In the genomic region with DNA sequence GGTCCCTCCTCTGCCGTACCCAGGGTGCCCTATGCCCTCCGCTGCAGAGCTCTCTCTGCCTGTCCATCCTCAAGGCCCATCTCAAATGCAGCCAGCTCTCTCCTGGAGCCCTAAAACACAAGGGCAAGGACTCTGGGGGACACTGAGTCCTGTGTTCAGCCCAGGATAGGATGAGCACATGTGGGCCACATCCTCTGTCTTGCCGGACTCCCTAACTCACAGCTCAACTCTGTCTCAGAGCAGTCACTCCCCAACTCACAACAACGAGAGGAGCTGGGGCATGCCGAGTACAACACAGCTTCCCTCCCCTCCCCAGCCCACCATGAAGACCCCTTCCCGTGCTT, we compare ENCODE assay signal across 23 cellular contexts.
DNase-seq lines count a peak whose midpoint lies in the region; ATAC-seq, FAIRE-seq and TF ChIP-seq lines count a peak whose summit lies in the region.
"Had no signal": no experiment of that assay in that cellular context is flagged by ENCODE, and none has a peak within 500 bp of the region (broad histone marks: within the 10 kb centered on the region; RNA-seq: fewer than 3 reads in every experiment).

No MANE protein-coding gene starts in this region.

- DNase-seq in HepG2 (ENCODE audit: low spot score) (no peak), right lobe of liver (no peak), posterior vena cava (ENCODE audit: low spot score) (peak; percentile 13), KBM-7 (no peak), uterus (no peak)
- DNase-seq in CD4-positive, alpha-beta T cell, result no peak
- DNase-seq: CD8-positive, alpha-beta memory T cell; DND-41; NCI-H1092; NCI-H1417 treated with DMSO at 0.1 percent for 48 hours; NCI-H1694 treated with DMSO at 0.1 percent for 48 hours; NCI-H2081; NCI-H2227 treated with DMSO at 0.1 percent for 48 hours; NCI-H510A; NCI-H69; SHP77 had no signal

- TF ChIP-seq POLR2A in HepG2 (IDR thresholded peaks at IDR 0.05; ENCODE audit: insufficient read depth in 1 of 2, low read depth in 2 of 2, low read length in 2 of 2) (no peak), right lobe of liver (IDR thresholded peaks at IDR 0.05) (no peak), uterus (IDR thresholded peaks at IDR 0.05) (no peak)

- no peak overlapping the region for H3K27ac ChIP-seq in HepG2 (ENCODE audit: extremely low read length, insufficient read depth, low read length)
- H3K27ac ChIP-seq in right lobe of liver, result no peak overlapping the region
- H3K27ac ChIP-seq in uterus, result no peak overlapping the region
- no peak overlapping the region for H3K27ac ChIP-seq in CD4-positive, alpha-beta T cell (ENCODE audit: low read depth, low read length)
- H3K27ac ChIP-seq: 22Rv1, C4-2B, RWPE1 had no signal

- H3K79me2 ChIP-seq in HepG2 (ENCODE audit: insufficient read depth, low read length), result no peaks in the 10 kb centered on the region

- in situ Hi-C loops in HepG2 (cut with HindIII; ENCODE audit: extremely low pct_ligation_motif_present, low pct_unique_long_range_greater_than_20kb), result loop anchor here (5.0 kb wide), 1 partner anchor 133 kb away; no protein-coding TSS in a partner anchor
- in situ Hi-C loops in KBM-7 (cut with MboI; ENCODE audit: low pct_unique_long_range_greater_than_20kb, low sequenced_read_pairs), result loop anchor here (25.0 kb wide), 1 partner anchor 538 kb away; no protein-coding TSS in a partner anchor

- 14% methylated on average over 5 of the region's 6 CpGs for WGBS in HepG2 (ENCODE audit: low lambda C conversion rate)
- 53% methylated on average over 3 of the region's 6 CpGs for WGBS in right lobe of liver (ENCODE audit: insufficient coverage, low coverage, low lambda C conversion rate, missing lambda C conversion rate)

- no peak overlapping the region for H3K9ac ChIP-seq in HepG2 (ENCODE audit: insufficient read depth, low read depth, low read length)

- H2AFZ ChIP-seq in HepG2 (ENCODE audit: low read length), result no peak overlapping the region

- no TSS peak for BruUV-seq in HepG2 (replicated peaks; lab: Mats Ljungman, UMichigan)

- no peak for TF ChIP-seq CTCF in HepG2 (CRISPR knock-in tag; IDR thresholded peaks at IDR 0.05)
- no peak for TF ChIP-seq CTCF in right lobe of liver (IDR thresholded peaks at IDR 0.05)
- no peak for TF ChIP-seq CTCF in nephron (IDR thresholded peaks at IDR 0.05; ENCODE audit: unreplicated experiment in 3 of 3)
- TF ChIP-seq CTCF in uterus (IDR thresholded peaks at IDR 0.05), result no peak
- TF ChIP-seq CTCF in CD4-positive, alpha-beta T cell (IDR thresholded peaks at IDR 0.05), result no peak

- H3K4me2 ChIP-seq in HepG2 (ENCODE audit: low read depth, low read length), result peak overlapping the region; percentile 41; the same call in 1 of the 2 replicates

- TF ChIP-seq EP300 in HepG2 (IDR thresholded peaks at IDR 0.05; ENCODE audit: low read depth in 2 of 2, low read length in 2 of 2) (no peak), HepG2 (CRISPR knock-in tag; IDR thresholded peaks at IDR 0.05; ENCODE audit: borderline replicate concordance) (no peak)

- peak overlapping the region; percentile 52 to 93 (median 60) for H3K27ac Mint-ChIP-seq in nephron
- H3K27ac Mint-ChIP-seq in CD4-positive, alpha-beta T cell, result no peak overlapping the region
- H3K27ac Mint-ChIP-seq: B cell; CD8-positive, alpha-beta memory T cell; IgD-negative memory B cell had no signal

- ATAC-seq in HepG2 (peak; percentile 19; the same call in 2 of the 3 replicates), right lobe of liver (no peak)
- ATAC-seq in CD4-positive, alpha-beta T cell (ENCODE audit: poor library complexity), result no peak
- ATAC-seq: Panc1 had no signal

- H4K20me1 ChIP-seq in HepG2 (ENCODE audit: insufficient read depth, low read length), result no peaks in the 10 kb centered on the region

- no peak for TF ChIP-seq RAD21 in HepG2 (CRISPR knock-in tag; IDR thresholded peaks at IDR 0.05)

- no peak for FAIRE-seq in HepG2 (lab: Jason Lieb, UNC)

- CTCF ChIA-PET in HepG2 (lab: Yijun Ruan, JAX; ENCODE audit: low intra/inter-chr PET ratio, low total read pairs), result no interaction called here
- CTCF ChIA-PET in CD4-positive, alpha-beta T cell (lab: Charles Lee), result no interaction called here

- H3K27me3 Mint-ChIP-seq in nephron (ENCODE audit: low read depth), result peaks cover 4% of the 10 kb centered on the region
- peaks cover 11% of the 10 kb centered on the region for H3K27me3 Mint-ChIP-seq in CD4-positive, alpha-beta T cell
- H3K27me3 Mint-ChIP-seq: IgD-negative memory B cell had no signal

- no peaks in the 10 kb centered on the region for H3K36me3 Mint-ChIP-seq in nephron (ENCODE audit: low read depth)
- no peaks in the 10 kb centered on the region for H3K36me3 Mint-ChIP-seq in CD4-positive, alpha-beta T cell (ENCODE audit: low read depth)
- H3K36me3 Mint-ChIP-seq: CD8-positive, alpha-beta memory T cell had no signal

- H3K9me3 ChIP-seq in HepG2 (ENCODE audit: low read length) (no peaks in the 10 kb centered on the region), right lobe of liver (no peaks in the 10 kb centered on the region), uterus (no peaks in the 10 kb centered on the region)
- H3K9me3 ChIP-seq in CD4-positive, alpha-beta T cell (ENCODE audit: control insufficient read depth, low read length), result no peaks in the 10 kb centered on the region

- no peak overlapping the region; a peak in 1 of 6 replicates for H3K4me3 ChIP-seq in HepG2 (replicated peaks in 1 of 3; ENCODE audit: insufficient read depth in 1 of 3, low read depth in 2 of 3, low read length in 3 of 3)
- H3K4me3 ChIP-seq in right lobe of liver, result no peak overlapping the region
- no peak overlapping the region for H3K4me3 ChIP-seq in uterus

- POLR2A ChIA-PET in HepG2 (lab: Yijun Ruan, JAX), result no interaction called here
- POLR2A ChIA-PET in CD4-positive, alpha-beta T cell (lab: Charles Lee), result interaction anchor here (2.1 kb wide), 1 partner anchor 124 kb away, joined by 5 read pairs; the partner anchor contains the start of gene IGF1R

- H3K9me3 Mint-ChIP-seq in nephron, result no peaks in the 10 kb centered on the region
- H3K9me3 Mint-ChIP-seq in CD4-positive, alpha-beta T cell, result no peaks in the 10 kb centered on the region
- H3K9me3 Mint-ChIP-seq: CD8-positive, alpha-beta memory T cell; IgD-negative memory B cell had no signal

- H3K4me1 Mint-ChIP-seq in nephron, result peaks cover 19% of the 10 kb centered on the region
- H3K4me1 Mint-ChIP-seq in CD4-positive, alpha-beta T cell (ENCODE audit: low read depth), result peaks cover 4% of the 10 kb centered on the region

- no peaks in the 10 kb centered on the region for H3K36me3 ChIP-seq in HepG2 (replicated peaks in 1 of 2; ENCODE audit: control insufficient read depth in 1 of 2, insufficient read depth in 2 of 2, low read length in 2 of 2)
- no peaks in the 10 kb centered on the region for H3K36me3 ChIP-seq in right lobe of liver
- H3K36me3 ChIP-seq in uterus, result no peaks in the 10 kb centered on the region

- intact Hi-C loops in HepG2 (cut with micrococcal nuclease; ENCODE audit: unreplicated experiment) (no loop called here), right lobe of liver (cut with DNase I) (loop anchor here in 1 of 2 donors (10.0 kb wide), 1 partner anchor 141 kb away; no protein-coding TSS in a partner anchor), posterior vena cava (cut with DNase I) (loop anchor here in 1 of 2 donors (1.0 to 10.0 kb wide), 2 partner anchors 23 to 551 kb away; no protein-coding TSS in a partner anchor), uterus (cut with DNase I; ENCODE audit: low total_unique reads) (no loop called here)
- intact Hi-C loops in CD4-positive, alpha-beta T cell (cut with DNase I, micrococcal nuclease), result loop anchor here in 1 of 2 experiments (5.0 kb wide), 1 partner anchor 253 kb away; no protein-coding TSS in a partner anchor

- no peak overlapping the region for H3K4me3 Mint-ChIP-seq in nephron
- H3K4me3 Mint-ChIP-seq in CD4-positive, alpha-beta T cell, result no peak overlapping the region
- H3K4me3 Mint-ChIP-seq: B cell; CD8-positive, alpha-beta memory T cell; IgD-negative memory B cell had no signal

- H3K4me1 ChIP-seq in HepG2 (ENCODE audit: insufficient read depth, low read length), result peaks cover 58% of the 10 kb centered on the region
- H3K4me1 ChIP-seq in right lobe of liver, result peaks cover 0 to 4% (median 0%) of the 10 kb centered on the region in 4 donors
- H3K4me1 ChIP-seq in uterus, result no peaks in the 10 kb centered on the region

- H3K27me3 ChIP-seq in HepG2 (ENCODE audit: control insufficient read depth in 1 of 2, insufficient read depth in 2 of 2, low read length in 2 of 2) (peaks cover 0 to 21% of the 10 kb centered on the region in 2 experiments; a peak in 2 of 5 replicates), right lobe of liver (no peaks in the 10 kb centered on the region), uterus (no peaks in the 10 kb centered on the region)
- no peaks in the 10 kb centered on the region for H3K27me3 ChIP-seq in CD4-positive, alpha-beta T cell (ENCODE audit: control insufficient read depth, insufficient read depth, low read length)

TF ChIP-seq in HepG2, 621 proteins besides CTCF, POLR2A, EP300 and RAD21:
- TF ChIP-seq GATA4 (IDR thresholded peaks at IDR 0.05; ENCODE audit: borderline replicate concordance, low read depth) (no peak), ZNF770 (CRISPR knock-in tag; IDR thresholded peaks at IDR 0.05) (no peak), ZNF10 (CRISPR knock-in tag; IDR thresholded peaks at IDR 0.05; ENCODE audit: borderline replicate concordance, low read depth) (no peak), HNF4A (CRISPR knock-in tag; IDR thresholded peaks at IDR 0.05) (no peak)
TF ChIP-seq in HepG2: peak in this region for 0.
